In the genomic region with DNA sequence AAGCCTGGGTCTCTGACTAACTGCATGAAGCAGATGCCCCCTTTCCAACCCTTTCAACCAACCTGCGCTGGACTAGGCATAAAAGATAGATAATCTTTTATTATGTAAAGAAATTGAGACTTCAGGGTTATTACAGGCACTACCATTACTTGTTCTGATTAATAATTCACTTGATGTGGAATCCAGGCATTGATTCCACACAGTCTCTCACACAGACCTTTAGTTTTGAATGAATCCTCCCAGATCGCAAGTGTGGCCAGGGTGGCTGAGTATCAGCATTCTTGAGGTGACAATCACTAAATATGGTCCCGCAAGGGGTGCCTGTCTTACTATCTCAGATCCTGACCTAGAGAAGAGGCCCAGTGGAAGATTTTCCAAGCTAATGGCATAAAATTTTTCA, we compare ENCODE assay signal across 11 cellular contexts.
"Had no signal": no experiment of that assay in that cellular context is flagged by ENCODE, and none has a peak within 500 bp of the region (broad histone marks: within the 10 kb centered on the region; RNA-seq: fewer than 3 reads in every experiment).

No MANE protein-coding gene starts in this region.

- H3K4me2 ChIP-seq: GM23338 had no signal

- H3K4me3 Mint-ChIP-seq: GM23338, H9, HFFc6 had no signal

- H3K36me3 ChIP-seq: HAP-1 had no signal

- H3K27ac Mint-ChIP-seq: GM23338, HFFc6 had no signal

- H3K4me1 Mint-ChIP-seq: GM23338, H9 had no signal

- DNase-seq: GM23248, GOT3, H7, H9, HCEC 1CT, HFFc6 had no signal

- H2AFZ ChIP-seq: GM23248, GM23338 had no signal

- H3K4me1 ChIP-seq: HAP-1 had no signal

- H3K27ac ChIP-seq: GM23248 had no signal

- H3K9me3 Mint-ChIP-seq: GM23338, H9 had no signal

- ATAC-seq: GM23338, HCT116 had no signal

- FAIRE-seq: H1, H54 had no signal

- H3K9ac ChIP-seq: GM23248 had no signal

- H3K4me3 ChIP-seq: GM23248, GM23338, HAP-1 had no signal

- H3K9me3 ChIP-seq: HAP-1 had no signal
